Comparison of ENCODE assay signal across 19 cellular contexts in genomic region chr6:142152731-142153130, GRCh38. TPM values are rescaled to one million over a fixed set of nuclear protein-coding genes. Genes with fewer than 3 reads are reported as not detected.
A peak's percentile ranks its signal among the peaks of the same experiment; 100 is the strongest.
DNase-seq lines count a peak whose midpoint lies in the region; ATAC-seq, FAIRE-seq and TF ChIP-seq lines count a peak whose summit lies in the region.
"Had no signal": no experiment of that assay in that cellular context is flagged by ENCODE, and none has a peak within 500 bp of the region (broad histone marks: within the 10 kb centered on the region; RNA-seq: fewer than 3 reads in every experiment).

No MANE protein-coding gene starts in this region.

- H3K79me2 ChIP-seq in astrocyte (ENCODE audit: insufficient read depth, low read length): peaks cover 95% of the 10 kb centered on the region

- ATAC-seq in GM21526 (IDR thresholded peaks at IDR 0.05; ENCODE audit: low FRiP score, unreplicated experiment): no peak
- ATAC-seq: HCT116 had no signal

- peaks cover 3% of the 10 kb centered on the region for H3K36me3 Mint-ChIP-seq in astrocyte (ENCODE audit: low read depth, unreplicated experiment)

- no peaks in the 10 kb centered on the region for H3K27me3 Mint-ChIP-seq in astrocyte (ENCODE audit: low read depth, unreplicated experiment)

- peaks cover 28% of the 10 kb centered on the region for H3K4me1 Mint-ChIP-seq in astrocyte (ENCODE audit: low read depth, unreplicated experiment)

- peak overlapping the region; percentile 47 for H3K27ac ChIP-seq in astrocyte (ENCODE audit: low read depth, low read length)
- H3K27ac ChIP-seq: C4-2B, parathyroid adenoma had no signal

- H3K4me3 ChIP-seq in astrocyte (ENCODE audit: insufficient read depth, low read depth, low read length): no peak overlapping the region

- H3K27me3 ChIP-seq in astrocyte (ENCODE audit: insufficient read depth, low read length): no peaks in the 10 kb centered on the region

- no peak for TF ChIP-seq CTCF in astrocyte (IDR thresholded peaks at IDR 0.05; ENCODE audit: insufficient read depth, low read depth, low read length)

- H3K4me3 Mint-ChIP-seq in astrocyte (ENCODE audit: unreplicated experiment): peak overlapping the region; percentile 17

- H2AFZ ChIP-seq in astrocyte (ENCODE audit: low read depth, low read length): no peak overlapping the region
- H2AFZ ChIP-seq: parathyroid adenoma had no signal

- peak overlapping the region; percentile 70 for H3K27ac Mint-ChIP-seq in astrocyte (ENCODE audit: unreplicated experiment)

- no peak overlapping the region for H3K9ac ChIP-seq in astrocyte (ENCODE audit: low read length)
- H3K9ac ChIP-seq: parathyroid adenoma had no signal

- FAIRE-seq in astrocyte (lab: Jason Lieb, UNC): peak; percentile 13
- FAIRE-seq: GM18507 had no signal

- H3K4me1 ChIP-seq in astrocyte (ENCODE audit: insufficient read depth, low read length): peaks cover 7% of the 10 kb centered on the region

- peak overlapping the region; percentile 16 for H3K4me2 ChIP-seq in astrocyte (ENCODE audit: low read length)

- DNase-seq in AG08395 (ENCODE audit: low spot score) (peak; percentile 70), HS-27A (ENCODE audit: low read depth) (peak; percentile 59), astrocyte (ENCODE audit: low read depth) (peak; percentile 74), hepatic stellate cell (ENCODE audit: low spot score) (peak; percentile 42), islet precursor cell (no peak), NCI-H345 (lab: John Stamatoyannopoulos, UW) (no peak)
- no peak for DNase-seq in stimulated activated CD8-positive, alpha-beta memory T cell treated with anti-CD3 and anti-CD28 coated beads, Interleukin-4, amount 100 ng/mL, for 48 hours
- DNase-seq: activated CD4-positive, alpha-beta T cell treated with anti-CD3 and anti-CD28 coated beads, Interleukin-2, amount 50 U/mL, for 4 hours; activated effector memory CD4-positive, alpha-beta T cell treated with anti-CD3 and anti-CD28 coated beads, Interleukin-2, amount 50 U/mL, for 16 hours; MV-4-11; NCI-H446; stimulated activated CD4-positive, alpha-beta T cell treated with anti-CD3 and anti-CD28 coated beads, Interleukin-15, amount 100 ng/mL, for 24 hours had no signal

- peaks cover 20% of the 10 kb centered on the region for H4K20me1 ChIP-seq in astrocyte (ENCODE audit: insufficient read depth, low read length)

- no peaks in the 10 kb centered on the region for H3K36me3 ChIP-seq in astrocyte (ENCODE audit: insufficient read depth, low read length)

- H3K9me3 Mint-ChIP-seq in astrocyte (ENCODE audit: unreplicated experiment): no peaks in the 10 kb centered on the region

- H3K9me3 ChIP-seq in astrocyte (ENCODE audit: insufficient read depth, low read depth, low read length): no peaks in the 10 kb centered on the region

RNA-seq across cellular contexts. Expression of gene VTA1, which starts 5.7 kb away (rescaled TPM):
- 65.3 and 72.4 TPM in 2 replicates for total RNA-seq in astrocyte

RNA-seq across cellular contexts. Expression of gene NMBR, which starts 5.8 kb away (rescaled TPM):
- total RNA-seq in astrocyte: not detected in 2 replicates

RNA-seq across cellular contexts. Expression of gene GJE1, which starts 20.0 kb away (rescaled TPM):
- not detected in 2 replicates for total RNA-seq in astrocyte
- total RNA-seq: cerebellum, urinary bladder had no signal

Comparison
In these comparisons a context has a peak if more than half of its experiments do, and no peak if none do; other contexts are left out.
1. DNase-seq: peak in AG08395 (single experiment), HS-27A (single experiment), astrocyte (single experiment) and hepatic stellate cell (single experiment); none in islet precursor cell (single experiment), stimulated activated CD8-positive, alpha-beta memory T cell treated with anti-CD3 and anti-CD28 coated beads, Interleukin-4, amount 100 ng/mL, for 48 hours (single experiment) and NCI-H345 (single experiment).